Comparison of ENCODE assay signal across 8 cellular contexts in the genomic region with DNA sequence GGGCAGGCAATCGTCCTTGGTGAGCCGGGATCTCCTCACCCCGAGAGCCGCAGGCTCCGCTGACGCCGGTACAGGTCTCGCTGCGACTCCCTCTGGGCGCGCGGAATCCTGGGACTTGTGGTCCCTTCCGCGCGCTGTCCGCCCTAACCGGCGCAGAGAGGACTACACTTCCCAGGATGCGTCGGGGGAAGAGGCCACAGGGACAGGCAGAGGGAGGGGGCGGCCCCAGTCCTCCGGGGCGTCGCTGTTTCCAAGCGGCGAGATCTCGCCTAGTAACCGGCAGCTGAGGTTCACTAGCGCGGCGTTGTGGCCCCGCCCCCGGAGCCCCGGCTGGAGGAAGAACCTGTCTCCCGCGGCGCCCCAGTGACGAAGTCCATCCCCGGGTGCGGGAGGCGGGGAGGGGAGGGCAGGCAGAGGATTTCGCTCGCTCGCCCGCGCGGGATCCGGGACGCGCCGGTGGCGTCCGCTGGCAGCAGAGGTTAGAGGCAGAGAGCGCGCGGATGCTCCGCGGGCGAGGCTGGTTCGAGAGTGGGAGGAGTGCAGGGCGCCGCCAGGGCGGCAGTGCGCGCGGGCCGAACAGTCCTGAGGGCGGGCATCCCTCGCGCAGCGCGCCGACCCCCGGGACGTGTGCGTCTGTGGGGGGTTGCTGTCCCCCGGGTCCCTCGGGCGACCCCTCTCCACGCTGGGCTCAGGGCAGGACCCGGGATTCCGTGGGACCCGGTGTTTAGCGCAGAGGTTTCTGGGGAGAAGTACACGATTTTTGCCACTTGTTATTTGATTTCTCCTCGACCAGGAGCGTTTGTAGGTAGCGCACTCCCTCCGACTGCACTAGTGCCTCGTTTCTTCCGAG. TPM values are rescaled to one million over a fixed set of nuclear protein-coding genes. Genes with fewer than 3 reads are reported as not detected.
A peak's percentile ranks its signal among the peaks of the same experiment; 100 is the strongest.
DNase-seq lines count a peak whose midpoint lies in the region; ATAC-seq and TF ChIP-seq lines count a peak whose summit lies in the region.

A gene (plus strand): TSS at position 363 of the 850 bp plus-strand sequence. CDS start 1,400 bp downstream, outside the sequence.

- H3K9me3 Mint-ChIP-seq in activated naive CD4-positive, alpha-beta T cell treated with anti-CD3 and anti-CD28 coated beads, Interleukin-2, amount 50 U/mL, for 72 hours = no peaks in the 10 kb centered on the region

- H3K36me3 Mint-ChIP-seq in activated naive CD4-positive, alpha-beta T cell treated with anti-CD3 and anti-CD28 coated beads, Interleukin-2, amount 50 U/mL, for 72 hours = peaks cover 5 to 15% of the 10 kb centered on the region in 2 donors

- intact Hi-C loops in testis (cut with DNase I; ENCODE audit: low total_unique reads) = no loop called here

- H3K4me1 ChIP-seq in testis = no peaks in the 10 kb centered on the region

- WGBS in testis, 2 donors = 0% methylated on average over 23 to 78 of the region's 91 CpGs

- DNase-seq in GM04504 (ENCODE audit: low read depth) (peak; percentile 98), NB4 (ENCODE audit: low read depth) (peak; percentile 100), SK-N-MC (ENCODE audit: low read depth, low spot score) (peak; percentile 66), glomerular endothelial cell (ENCODE audit: extremely low read depth, low read depth, low spot score) (peak; percentile 66), occipital lobe (lab: John Stamatoyannopoulos, UW) (peak; percentile 99), testis (peak; percentile 99)
- peak; percentile 97 to 99 for DNase-seq in activated naive CD4-positive, alpha-beta T cell treated with anti-CD3 and anti-CD28 coated beads, Interleukin-2, amount 50 U/mL, for 72 hours (ENCODE audit: low spot score in 2 of 2)

- no peaks in the 10 kb centered on the region for H3K27me3 ChIP-seq in testis

- H3K4me3 ChIP-seq in NB4 (ENCODE audit: low read depth, low read length) (peak within 1 kb of the TSS; percentile 98), SK-N-MC (peak within 1 kb of the TSS; percentile 94), testis (peak within 1 kb of the TSS; percentile 70 to 85)

- peak within 1 kb of the TSS; percentile 74 for H3K9ac ChIP-seq in SK-N-MC (ENCODE audit: insufficient read length)

- H3K27ac ChIP-seq in SK-N-MC = no peak within 1 kb of the TSS
- H3K27ac ChIP-seq in testis = peak within 1 kb of the TSS; percentile 18 to 84

- H3K9me3 ChIP-seq in SK-N-MC (ENCODE audit: low read depth, low read length) = no peaks in the 10 kb centered on the region
- H3K9me3 ChIP-seq in testis = no peaks in the 10 kb centered on the region

- TF ChIP-seq CTCF in NB4 (IDR thresholded peaks at IDR 0.05; ENCODE audit: low read depth, low read length) (no peak), testis (IDR thresholded peaks at IDR 0.05) (peak in 1 of 3 experiments; percentile 2)

- peak; percentile 97 for ATAC-seq in HG02571 (IDR thresholded peaks at IDR 0.05; ENCODE audit: unreplicated experiment)
- ATAC-seq in activated naive CD4-positive, alpha-beta T cell treated with anti-CD3 and anti-CD28 coated beads, Interleukin-2, amount 50 U/mL, for 72 hours = peak; percentile 97 to 98

- H3K36me3 ChIP-seq in SK-N-MC (ENCODE audit: insufficient read depth, low read length) (no peaks in the 10 kb centered on the region), testis (ENCODE audit: low read depth, missing control alignments) (no peaks in the 10 kb centered on the region)

- H3K27ac Mint-ChIP-seq in activated naive CD4-positive, alpha-beta T cell treated with anti-CD3 and anti-CD28 coated beads, Interleukin-2, amount 50 U/mL, for 72 hours = peak within 1 kb of the TSS; percentile 52 to 76

- TF ChIP-seq POLR2A in NB4 (IDR thresholded peaks at IDR 0.05; ENCODE audit: extremely low read depth, insufficient read length) = peak; percentile 70
- no peak for TF ChIP-seq POLR2A in testis (IDR thresholded peaks at IDR 0.05)

RNA-seq across cellular contexts. Expression of the gene that starts here (rescaled TPM):
- 1 to 10 TPM in 1 of 2 donors, under 1 TPM in 1; 0.30 to 2.4 TPM for total RNA-seq in activated naive CD4-positive, alpha-beta T cell treated with anti-CD3 and anti-CD28 coated beads, Interleukin-2, amount 50 U/mL, for 72 hours
- total RNA-seq in glomerular endothelial cell = 0.24 and 0.41 TPM in 2 replicates
- total RNA-seq in occipital lobe = 12.9 TPM
- 10 to 100 TPM; 12.1 to 17.3 TPM for total RNA-seq in testis
- polyA plus RNA-seq in testis (ENCODE audit: insufficient read depth, low read depth, low replicate concordance) = 7.6 TPM

Comparison
In these comparisons a context has a peak if more than half of its experiments do, and no peak if none do; other contexts are left out.
1. Peak in DNase-seq in glomerular endothelial cell; RNA of the gene not detected or under 1 TPM.